Comparison of ENCODE assay signal across 13 cellular contexts in genomic region chr12:86712425-86712843, GRCh38.
DNase-seq lines count a peak whose midpoint lies in the region; ATAC-seq, FAIRE-seq and TF ChIP-seq lines count a peak whose summit lies in the region.
"Had no signal": no experiment of that assay in that cellular context is flagged by ENCODE, and none has a peak within 500 bp of the region (broad histone marks: within the 10 kb centered on the region; RNA-seq: fewer than 3 reads in every experiment).

No MANE protein-coding gene starts in this region.

- peak overlapping the region; percentile 52 for H2AFZ ChIP-seq in keratinocyte (ENCODE audit: control insufficient read depth, low read length)

- FAIRE-seq in keratinocyte (lab: Jason Lieb, UNC) = peak; percentile 94
- FAIRE-seq: G401.6 had no signal

- H3K79me2 ChIP-seq in keratinocyte (ENCODE audit: control insufficient read depth, insufficient read depth, low read length) = no peaks in the 10 kb centered on the region

- dilution Hi-C loops in keratinocyte (cut with MboI; ENCODE audit: extremely low pct_ligation_motif_present, low sequenced_read_pairs) = no loop called here

- peak overlapping the region; percentile 59 for H3K4me2 ChIP-seq in keratinocyte (ENCODE audit: control insufficient read depth, extremely low read depth, insufficient read depth, low read depth, low read length)

- H3K4me3 ChIP-seq in AG10803 (ENCODE audit: low read length) = no peak overlapping the region
- peak overlapping the region in 1 of 3 experiments; percentile 27 for H3K4me3 ChIP-seq in keratinocyte (ENCODE audit: control insufficient read depth in 2 of 3, extremely low read depth in 1 of 3, insufficient read depth in 2 of 3, low read depth in 1 of 3, low read length in 3 of 3)
- H3K4me3 ChIP-seq in left ventricle myocardium inferior = no peak overlapping the region

- H3K27ac ChIP-seq in keratinocyte (ENCODE audit: control insufficient read depth, insufficient read depth, low read length) (peak overlapping the region; percentile 80), left ventricle myocardium inferior (replicated peaks) (no peak overlapping the region)

- H3K9me1 ChIP-seq in keratinocyte (ENCODE audit: control insufficient read depth, extremely low read depth, insufficient read depth, low read length) = no peaks in the 10 kb centered on the region

- no peak for ATAC-seq in GM18909 (IDR thresholded peaks at IDR 0.05; ENCODE audit: poor library complexity, unreplicated experiment)
- no peak for ATAC-seq in GM19324 (IDR thresholded peaks at IDR 0.05; ENCODE audit: low FRiP score, unreplicated experiment)
- no peak for ATAC-seq in HG03095 (IDR thresholded peaks at IDR 0.05; ENCODE audit: unreplicated experiment)
- ATAC-seq: naive thymus-derived CD4-positive, alpha-beta T cell had no signal

- H3K36me3 ChIP-seq in keratinocyte (ENCODE audit: control insufficient read depth in 2 of 2, extremely low read depth in 1 of 2, insufficient read depth in 2 of 2, low read length in 2 of 2) (no peaks in the 10 kb centered on the region), left ventricle myocardium inferior (no peaks in the 10 kb centered on the region)

- TF ChIP-seq CTCF in AG10803 (conservative IDR thresholded peaks at IDR 0.05; ENCODE audit: low read length) (no peak), keratinocyte (optimal IDR thresholded peaks at IDR 0.05 in 1 of 3, IDR thresholded peaks at IDR 0.05 in 1 of 3, conservative IDR thresholded peaks at IDR 0.05 in 1 of 3; ENCODE audit: extremely low read depth in 1 of 3, insufficient read depth in 2 of 3, low read length in 3 of 3) (no peak), left ventricle myocardium inferior (IDR thresholded peaks at IDR 0.05; ENCODE audit: borderline replicate concordance) (no peak)

- H3K9ac ChIP-seq in keratinocyte (ENCODE audit: control insufficient read depth, extremely low read depth, insufficient read depth, low read length) = no peak overlapping the region

- intact Hi-C loops in left ventricle myocardium inferior (cut with micrococcal nuclease) = no loop called here

- no peaks in the 10 kb centered on the region for H4K20me1 ChIP-seq in keratinocyte (ENCODE audit: control insufficient read depth, extremely low read depth, insufficient read depth, low read length)

- H3K4me1 ChIP-seq in keratinocyte (ENCODE audit: control insufficient read depth, extremely low read depth, insufficient read depth, low read length) = peaks cover 10% of the 10 kb centered on the region
- no peaks in the 10 kb centered on the region for H3K4me1 ChIP-seq in left ventricle myocardium inferior

- no peaks in the 10 kb centered on the region for H3K27me3 ChIP-seq in keratinocyte (ENCODE audit: control insufficient read depth, extremely low read depth, insufficient read depth, low read length)
- H3K27me3 ChIP-seq in left ventricle myocardium inferior (ENCODE audit: low read depth) = no peaks in the 10 kb centered on the region

- H3K9me3 ChIP-seq in keratinocyte (ENCODE audit: control insufficient read depth, low read depth, low read length) (no peaks in the 10 kb centered on the region), left ventricle myocardium inferior (replicated peaks) (peaks cover 7% of the 10 kb centered on the region)

- DNase-seq in AG10803 (ENCODE audit: low read depth) (peak; percentile 97), HS-27A (ENCODE audit: low read depth) (peak; percentile 97), amniotic stem cell (lab: John Stamatoyannopoulos, UW) (peak; percentile 91), keratinocyte (ENCODE audit: low read depth, low spot score) (peak; percentile 86), left ventricle myocardium inferior (no peak)
- DNase-seq: activated B cell treated with CpG ODN at 0.5 μM for 24 hours; effector memory CD4-positive, alpha-beta T cell; naive thymus-derived CD4-positive, alpha-beta T cell; NCI-H1105 treated with DMSO at 0.1 percent for 48 hours had no signal
